ENCODE assay signal across 8 cellular contexts in the genomic region with DNA sequence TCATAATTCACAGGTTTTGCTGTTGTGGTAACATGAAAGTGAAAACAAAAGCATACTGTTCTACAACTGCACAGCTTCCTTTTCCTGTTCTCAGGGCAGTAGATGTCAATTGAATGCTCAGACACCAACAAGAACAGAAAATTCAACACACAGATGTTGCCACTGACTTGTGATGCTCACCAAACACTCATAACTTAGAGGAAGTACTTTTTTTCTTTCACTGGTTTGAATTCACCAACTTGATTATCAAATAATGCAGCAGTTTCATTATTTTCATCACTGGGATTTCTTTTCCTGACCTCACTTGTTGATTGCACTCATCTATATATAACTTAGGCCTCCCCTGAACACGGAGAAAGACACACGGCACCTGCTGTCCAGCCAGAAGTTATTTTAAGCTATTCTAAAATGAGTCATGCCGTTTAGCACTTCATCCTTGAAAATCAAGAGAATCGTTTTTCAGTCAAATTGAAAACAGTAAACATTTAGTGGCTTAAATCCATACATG. TPM values are rescaled to one million over a fixed set of nuclear protein-coding genes. Genes with fewer than 3 reads are reported as not detected.
DNase-seq lines count a peak whose midpoint lies in the region; ATAC-seq lines count a peak whose summit lies in the region.

No MANE protein-coding gene starts in this region.

- CTCF ChIA-PET in activated CD4-positive, alpha-beta T cell treated with anti-CD3 and anti-CD28 coated beads, Interleukin-2, amount 10 ng/mL, durations not matched to agents 7 days and 5 days (lab: Charles Lee) = interaction anchor here (0.5 to 2.2 kb wide), 13 partner anchors 11 to 657 kb away, joined by 3 to 7 read pairs (median 3); partner anchors contain the start of gene CITED2

- peaks cover 10% of the 10 kb centered on the region for H3K36me3 Mint-ChIP-seq in activated CD4-positive, alpha-beta T cell treated with anti-CD3 and anti-CD28 coated beads, Interleukin-2, amount 10 ng/mL, durations not matched to agents 7 days and 5 days (ENCODE audit: low read depth)
- peaks cover 0 to 6% (median 0%) of the 10 kb centered on the region in 3 donors for H3K36me3 Mint-ChIP-seq in naive thymus-derived CD8-positive, alpha-beta T cell

- peaks cover 5% of the 10 kb centered on the region for H3K9me3 Mint-ChIP-seq in activated CD4-positive, alpha-beta T cell treated with anti-CD3 and anti-CD28 coated beads, Interleukin-2, amount 10 ng/mL, durations not matched to agents 7 days and 5 days
- H3K9me3 Mint-ChIP-seq in naive thymus-derived CD8-positive, alpha-beta T cell = peaks cover 0 to 8% (median 0%) of the 10 kb centered on the region in 9 donors

- peak; percentile 61 for DNase-seq in activated CD4-positive, alpha-beta T cell treated with anti-CD3 and anti-CD28 coated beads, Interleukin-2, amount 10 ng/mL, durations not matched to agents 7 days and 5 days
- DNase-seq in activated CD4-positive, alpha-beta T cell treated with anti-CD3 and anti-CD28 coated beads, Interleukin-2, amount 50 U/mL, for 4 hours = no peak
- DNase-seq in NCI-H146 treated with DMSO at 0.1 percent for 48 hours (lab: John Stamatoyannopoulos, UW; ENCODE audit: unreplicated experiment) (peak; percentile 70), dedifferentiated amniotic fluid mesenchymal stem cell (ENCODE audit: extremely low spot score) (peak; percentile 23), ureter (ENCODE audit: low spot score) (no peak), NCI-H2196 treated with DMSO at 0.1 percent for 48 hours (lab: John Stamatoyannopoulos, UW; ENCODE audit: unreplicated experiment) (no peak)
- peak in 8 of 10 donors; percentile 27 to 85 (median 58) for DNase-seq in naive thymus-derived CD8-positive, alpha-beta T cell

- H3K27me3 Mint-ChIP-seq in activated CD4-positive, alpha-beta T cell treated with anti-CD3 and anti-CD28 coated beads, Interleukin-2, amount 10 ng/mL, durations not matched to agents 7 days and 5 days = no peaks in the 10 kb centered on the region
- peaks cover 0 to 1% (median 0%) of the 10 kb centered on the region in 5 donors for H3K27me3 Mint-ChIP-seq in naive thymus-derived CD8-positive, alpha-beta T cell

- ATAC-seq in HG02623 (IDR thresholded peaks at IDR 0.05; ENCODE audit: unreplicated experiment) = peak; percentile 75
- peak; percentile 76 to 78 for ATAC-seq in naive thymus-derived CD8-positive, alpha-beta T cell

- peak overlapping the region; percentile 96 for H3K27ac Mint-ChIP-seq in activated CD4-positive, alpha-beta T cell treated with anti-CD3 and anti-CD28 coated beads, Interleukin-2, amount 10 ng/mL, durations not matched to agents 7 days and 5 days
- H3K27ac Mint-ChIP-seq in naive thymus-derived CD8-positive, alpha-beta T cell = peak overlapping the region; percentile 94 to 99 (median 97)

- H3K4me3 Mint-ChIP-seq in activated CD4-positive, alpha-beta T cell treated with anti-CD3 and anti-CD28 coated beads, Interleukin-2, amount 10 ng/mL, durations not matched to agents 7 days and 5 days = peak overlapping the region; percentile 70
- peak overlapping the region; percentile 69 to 91 (median 84) for H3K4me3 Mint-ChIP-seq in naive thymus-derived CD8-positive, alpha-beta T cell

- peaks cover 48% of the 10 kb centered on the region for H3K4me1 Mint-ChIP-seq in activated CD4-positive, alpha-beta T cell treated with anti-CD3 and anti-CD28 coated beads, Interleukin-2, amount 10 ng/mL, durations not matched to agents 7 days and 5 days
- peaks cover 27 to 70% (median 61%) of the 10 kb centered on the region in 4 donors for H3K4me1 Mint-ChIP-seq in naive thymus-derived CD8-positive, alpha-beta T cell

- POLR2A ChIA-PET in activated CD4-positive, alpha-beta T cell treated with anti-CD3 and anti-CD28 coated beads, Interleukin-2, amount 10 ng/mL, durations not matched to agents 7 days and 5 days (lab: Charles Lee) = interaction anchor here (0.7 to 0.9 kb wide), 2 partner anchors 84 to 303 kb away, joined by 3 read pairs; partner anchors contain the start of gene CITED2
- POLR2A ChIA-PET in naive thymus-derived CD8-positive, alpha-beta T cell (lab: Charles Lee) = interaction anchor here (0.5 to 5.2 kb wide), 19 partner anchors 11 to 166 kb away, joined by 3 to 60 read pairs (median 8); partner anchors contain the start of gene CITED2

RNA-seq across cellular contexts. Expression of gene TXLNB, which starts 1.0 kb away (rescaled TPM):
- total RNA-seq in activated CD4-positive, alpha-beta T cell treated with anti-CD3 and anti-CD28 coated beads, Interleukin-2, amount 10 ng/mL, durations not matched to agents 7 days and 5 days = under 1 TPM; 0.35 TPM
- total RNA-seq in naive thymus-derived CD8-positive, alpha-beta T cell = 1 to 10 TPM in 1 of 2 experiments, under 1 TPM in 1; 0.96 to 1.7 TPM
- polyA plus RNA-seq in naive thymus-derived CD8-positive, alpha-beta T cell = under 1 TPM in 2 of 3 donors, not detected in 1; 0.11 to 0.65 TPM
- 0.94 TPM for total RNA-seq in ureter

Comparison
In these comparisons a context has a peak if more than half of its experiments do, and no peak if none do; other contexts are left out.
1. DNase-seq: peak in activated CD4-positive, alpha-beta T cell treated with anti-CD3 and anti-CD28 coated beads, Interleukin-2, amount 10 ng/mL, durations not matched to agents 7 days and 5 days (single experiment), NCI-H146 treated with DMSO at 0.1 percent for 48 hours (single experiment), dedifferentiated amniotic fluid mesenchymal stem cell (single experiment) and naive thymus-derived CD8-positive, alpha-beta T cell (8 of 10); none in activated CD4-positive, alpha-beta T cell treated with anti-CD3 and anti-CD28 coated beads, Interleukin-2, amount 50 U/mL, for 4 hours (0 of 2), ureter (single experiment) and NCI-H2196 treated with DMSO at 0.1 percent for 48 hours (single experiment).